ENCODE assay signal across 10 cellular contexts in genomic region chr12:50066402-50066801, GRCh38. TPM values are rescaled to one million over a fixed set of nuclear protein-coding genes. Genes with fewer than 3 reads are reported as not detected.
A peak's percentile ranks its signal among the peaks of the same experiment; 100 is the strongest.
DNase-seq lines count a peak whose midpoint lies in the region; ATAC-seq and TF ChIP-seq lines count a peak whose summit lies in the region.
"Had no signal": no experiment of that assay in that cellular context is flagged by ENCODE, and none has a peak within 500 bp of the region (broad histone marks: within the 10 kb centered on the region; RNA-seq: fewer than 3 reads in every experiment).

No MANE protein-coding gene starts in this region.

- no peaks in the 10 kb centered on the region for H3K27me3 ChIP-seq in SJSA1 (replicated peaks)
- H3K27me3 ChIP-seq in heart left ventricle = no peaks in the 10 kb centered on the region
- peaks cover 0 to 38% (median 0%) of the 10 kb centered on the region in 7 donors for H3K27me3 ChIP-seq in spleen (replicated peaks in 1 of 7)

- no peak overlapping the region for H3K4me3 Mint-ChIP-seq in stimulated activated naive B cell treated with anti-CD40 and anti-IgM and Interleukin-4, amounts not matched to agents 10 μg/mL and 1 μg/mL and 100 μg/mL, for 72 hours
- H3K4me3 Mint-ChIP-seq in activated CD4-positive, alpha-beta T cell treated with anti-CD3 and anti-CD28 coated beads for 36 hours = no peak overlapping the region

- H3K4me1 ChIP-seq in SJSA1 (replicated peaks) (peaks cover 20% of the 10 kb centered on the region), heart left ventricle (peaks cover 0 to 13% (median 2%) of the 10 kb centered on the region in 12 donors), spleen (peaks cover 0 to 11% (median 6%) of the 10 kb centered on the region in 6 donors)

- intact Hi-C loops in heart left ventricle (cut with DNase I) = loop anchor here in 1 of 10 donors (10.0 kb wide), 1 partner anchor 302 kb away; no protein-coding TSS in a partner anchor
- intact Hi-C loops in spleen (cut with DNase I; ENCODE audit: low total_unique reads) = loop anchor here (10.0 kb wide), 1 partner anchor 202 kb away; no protein-coding TSS in a partner anchor
- intact Hi-C loops in activated CD4-positive, alpha-beta T cell treated with anti-CD3 and anti-CD28 coated beads for 36 hours (cut with DNase I, micrococcal nuclease) = no loop called here

- no peak overlapping the region for H3K27ac Mint-ChIP-seq in stimulated activated naive B cell treated with anti-CD40 and anti-IgM and Interleukin-4, amounts not matched to agents 10 μg/mL and 1 μg/mL and 100 μg/mL, for 72 hours
- H3K27ac Mint-ChIP-seq in activated CD4-positive, alpha-beta T cell treated with anti-CD3 and anti-CD28 coated beads for 36 hours = no peak overlapping the region

- H3K36me3 ChIP-seq in SJSA1 = no peaks in the 10 kb centered on the region
- no peaks in the 10 kb centered on the region for H3K36me3 ChIP-seq in heart left ventricle
- no peaks in the 10 kb centered on the region for H3K36me3 ChIP-seq in spleen

- POLR2A ChIA-PET in activated CD4-positive, alpha-beta T cell treated with anti-CD3 and anti-CD28 coated beads for 36 hours (lab: Charles Lee) = no interaction called here

- H3K27ac ChIP-seq in SJSA1 = no peak overlapping the region
- H3K27ac ChIP-seq in heart left ventricle = peak overlapping the region in 1 of 12 donors; percentile 34
- H3K27ac ChIP-seq in spleen = no peak overlapping the region
- H3K27ac ChIP-seq: SK-N-MC had no signal

- H3K9me3 Mint-ChIP-seq in stimulated activated naive B cell treated with anti-CD40 and anti-IgM and Interleukin-4, amounts not matched to agents 10 μg/mL and 1 μg/mL and 100 μg/mL, for 72 hours = no peaks in the 10 kb centered on the region
- H3K9me3 Mint-ChIP-seq in activated CD4-positive, alpha-beta T cell treated with anti-CD3 and anti-CD28 coated beads for 36 hours (ENCODE audit: low read depth) = no peaks in the 10 kb centered on the region

- H3K9me3 ChIP-seq in SJSA1 (replicated peaks) (no peaks in the 10 kb centered on the region), heart left ventricle (no peaks in the 10 kb centered on the region), spleen (no peaks in the 10 kb centered on the region)

- CTCF ChIA-PET in activated CD4-positive, alpha-beta T cell treated with anti-CD3 and anti-CD28 coated beads for 36 hours (lab: Charles Lee) = interaction anchor here (0.9 to 10.0 kb wide), 8 partner anchors 10 to 298 kb away, joined by 3 to 146 read pairs (median 8); partner anchors contain the start of gene COX14

- peak in 3 of 4 donors; percentile 43 to 61 (median 58) for ATAC-seq in heart left ventricle
- ATAC-seq in stimulated activated naive B cell treated with anti-CD40 and anti-IgM and Interleukin-4, amounts not matched to agents 10 μg/mL and 1 μg/mL and 100 μg/mL, for 72 hours (replicated peaks) = peak; percentile 49 to 57
- ATAC-seq in activated CD4-positive, alpha-beta T cell treated with anti-CD3 and anti-CD28 coated beads for 36 hours = no peak

- no peak overlapping the region for H3K4me3 ChIP-seq in SJSA1
- H3K4me3 ChIP-seq in heart left ventricle = no peak overlapping the region
- no peak overlapping the region for H3K4me3 ChIP-seq in spleen
- H3K4me3 ChIP-seq: SK-N-MC had no signal

- DNase-seq in NCI-H82 (lab: John Stamatoyannopoulos, UW) = peak; percentile 49
- DNase-seq in NCI-H82 treated with DMSO at 0.1 percent for 48 hours (lab: John Stamatoyannopoulos, UW; ENCODE audit: unreplicated experiment) = no peak
- peak; percentile 41 to 60 for DNase-seq in SJSA1 (ENCODE audit: low read depth in 1 of 2, low spot score in 2 of 2)
- peak in 2 of 5 donors; percentile 35 to 42 for DNase-seq in heart left ventricle
- no peak for DNase-seq in stimulated activated naive B cell treated with anti-CD40 and anti-IgM and Interleukin-4, amounts not matched to agents 10 μg/mL and 1 μg/mL and 100 μg/mL, for 72 hours
- DNase-seq in spleen = no peak
- no peak for DNase-seq in SKM-1 treated with dmso at 0.1 percent for 144 hours (lab: John Stamatoyannopoulos, UW; ENCODE audit: unreplicated experiment)
- no peak for DNase-seq in activated CD4-positive, alpha-beta T cell treated with anti-CD3 and anti-CD28 coated beads for 36 hours
- DNase-seq: activated T-cell treated with anti-CD3 and anti-CD28 coated beads, Interleukin-2, amount 50 U/mL, for 48 hours had no signal

- no peaks in the 10 kb centered on the region for H3K36me3 Mint-ChIP-seq in stimulated activated naive B cell treated with anti-CD40 and anti-IgM and Interleukin-4, amounts not matched to agents 10 μg/mL and 1 μg/mL and 100 μg/mL, for 72 hours
- no peaks in the 10 kb centered on the region for H3K36me3 Mint-ChIP-seq in activated CD4-positive, alpha-beta T cell treated with anti-CD3 and anti-CD28 coated beads for 36 hours (ENCODE audit: low read depth)

- 39 to 50% (median 44%) methylated on average over 5 of the region's 5 CpGs for WGBS in heart left ventricle, 4 donors
- 41 to 56% (median 47%) methylated on average over 5 of the region's 5 CpGs for WGBS in spleen, 5 donors

- peaks cover 0 to 7% of the 10 kb centered on the region in 2 donors for H3K4me1 Mint-ChIP-seq in stimulated activated naive B cell treated with anti-CD40 and anti-IgM and Interleukin-4, amounts not matched to agents 10 μg/mL and 1 μg/mL and 100 μg/mL, for 72 hours
- peaks cover 6% of the 10 kb centered on the region for H3K4me1 Mint-ChIP-seq in activated CD4-positive, alpha-beta T cell treated with anti-CD3 and anti-CD28 coated beads for 36 hours

- H3K27me3 Mint-ChIP-seq in stimulated activated naive B cell treated with anti-CD40 and anti-IgM and Interleukin-4, amounts not matched to agents 10 μg/mL and 1 μg/mL and 100 μg/mL, for 72 hours = peaks cover 16 to 23% of the 10 kb centered on the region in 2 donors
- H3K27me3 Mint-ChIP-seq in activated CD4-positive, alpha-beta T cell treated with anti-CD3 and anti-CD28 coated beads for 36 hours = no peaks in the 10 kb centered on the region

- TF ChIP-seq CTCF in heart left ventricle (IDR thresholded peaks at IDR 0.05) (no peak), spleen (IDR thresholded peaks at IDR 0.05 in 8 of 11, conservative IDR thresholded peaks at IDR 0.05 in 3 of 11) (no peak)

- TF ChIP-seq POLR2A in heart left ventricle (IDR thresholded peaks at IDR 0.05) (no peak), spleen (IDR thresholded peaks at IDR 0.05) (no peak)

RNA-seq across cellular contexts. Expression of gene ASIC1, which starts 9.0 kb away (rescaled TPM):
- total RNA-seq in SJSA1 (2014; rRNA removed; shearing (Covaris generic)) = 0.37 and 0.50 TPM in 2 replicates
- 1 to 10 TPM in 4 of 9 donors, under 1 TPM in 5; 0.31 to 1.8 (median 0.87) TPM for total RNA-seq in heart left ventricle
- under 1 TPM; 0.38 to 0.71 TPM for polyA plus RNA-seq in heart left ventricle
- 1 to 10 TPM in 2 of 7 donors, under 1 TPM in 5; 0.26 to 1.3 (median 0.54) TPM for total RNA-seq in spleen
- under 1 TPM; 0.16 to 0.33 (median 0.22) TPM for polyA plus RNA-seq in spleen
- 1 to 10 TPM; 7.3 to 8.0 TPM for total RNA-seq in activated CD4-positive, alpha-beta T cell treated with anti-CD3 and anti-CD28 coated beads for 36 hours

RNA-seq across cellular contexts. Expression of gene SMARCD1, which starts 18.7 kb away (rescaled TPM):
- 55.7 and 61.5 TPM in 2 replicates for total RNA-seq in SJSA1 (2014; rRNA removed; shearing (Covaris generic))
- total RNA-seq in heart left ventricle (10 to 100 TPM; 13.6 to 35.7 (median 22.0) TPM), spleen (10 to 100 TPM; 47.3 to 85.7 (median 60.3) TPM)
- polyA plus RNA-seq in heart left ventricle (10 to 100 TPM in 1 of 2 donors, 1 to 10 TPM in 1; 8.5 to 19.3 TPM), spleen (10 to 100 TPM; 17.4 to 25.3 (median 18.1) TPM)
- 10 to 100 TPM; 51.8 to 76.6 TPM for total RNA-seq in activated CD4-positive, alpha-beta T cell treated with anti-CD3 and anti-CD28 coated beads for 36 hours

RNA-seq across cellular contexts. Expression of gene GPD1, which starts 37.4 kb away (rescaled TPM):
- total RNA-seq in SJSA1 (2014; rRNA removed; shearing (Covaris generic)) = not detected in 2 replicates
- total RNA-seq in heart left ventricle (10 to 100 TPM in 4 of 9 donors, 1 to 10 TPM in 5; 7.4 to 75.8 (median 9.7) TPM), spleen (under 1 TPM in 6 of 7 donors, not detected in 1; 0.13 to 0.79 (median 0.45) TPM)
- polyA plus RNA-seq in heart left ventricle (10 to 100 TPM in 1 of 2 donors, 1 to 10 TPM in 1; 10.0 to 18.1 TPM), spleen (under 1 TPM; 0.44 to 0.72 (median 0.48) TPM)
- under 1 TPM; 0.25 to 0.37 TPM for total RNA-seq in activated CD4-positive, alpha-beta T cell treated with anti-CD3 and anti-CD28 coated beads for 36 hours

RNA-seq across cellular contexts. Expression of gene RACGAP1, which starts 41.1 kb away (rescaled TPM):
- 194 and 212 TPM in 2 replicates for total RNA-seq in SJSA1 (2014; rRNA removed; shearing (Covaris generic))
- total RNA-seq in heart left ventricle = 10 to 100 TPM in 1 of 9 donors, 1 to 10 TPM in 8; 1.9 to 17.8 (median 5.2) TPM
- polyA plus RNA-seq in heart left ventricle = 1 to 10 TPM in 1 of 2 donors, under 1 TPM in 1; 0.91 to 5.8 TPM
- 10 to 100 TPM in 4 of 7 donors, 1 to 10 TPM in 3; 8.1 to 21.1 (median 11.3) TPM for total RNA-seq in spleen
- 1 to 10 TPM; 3.4 to 6.9 (median 5.8) TPM for polyA plus RNA-seq in spleen
- total RNA-seq in activated CD4-positive, alpha-beta T cell treated with anti-CD3 and anti-CD28 coated beads for 36 hours = 100 to 1,000 TPM in 1 of 2 experiments, 10 to 100 TPM in 1; 99.7 to 118 TPM

RNA-seq across cellular contexts. Expression of gene COX14, which starts 45.6 kb away (rescaled TPM):
- total RNA-seq in SJSA1 (2014; rRNA removed; shearing (Covaris generic)) = 49.7 and 62.3 TPM in 2 replicates
- 100 to 1,000 TPM; 134 to 217 (median 154) TPM for total RNA-seq in heart left ventricle
- polyA plus RNA-seq in heart left ventricle = 100 to 1,000 TPM; 172 to 178 TPM
- 10 to 100 TPM; 45.9 to 68.2 (median 52.7) TPM for total RNA-seq in spleen
- 100 to 1,000 TPM in 1 of 3 donors, 10 to 100 TPM in 2; 75.5 to 116 (median 81.9) TPM for polyA plus RNA-seq in spleen
- total RNA-seq in activated CD4-positive, alpha-beta T cell treated with anti-CD3 and anti-CD28 coated beads for 36 hours = 10 to 100 TPM; 26.8 to 44.2 TPM

Comparison
In these comparisons a context has a peak if more than half of its experiments do, and no peak if none do; other contexts are left out.
1. DNase-seq: peak in NCI-H82 (single experiment) and SJSA1 (2 of 2); none in NCI-H82 treated with DMSO at 0.1 percent for 48 hours (single experiment), stimulated activated naive B cell treated with anti-CD40 and anti-IgM and Interleukin-4, amounts not matched to agents 10 μg/mL and 1 μg/mL and 100 μg/mL, for 72 hours (single experiment), spleen (single experiment), SKM-1 treated with dmso at 0.1 percent for 144 hours (single experiment) and activated CD4-positive, alpha-beta T cell treated with anti-CD3 and anti-CD28 coated beads for 36 hours (single experiment).